In the genomic region with DNA sequence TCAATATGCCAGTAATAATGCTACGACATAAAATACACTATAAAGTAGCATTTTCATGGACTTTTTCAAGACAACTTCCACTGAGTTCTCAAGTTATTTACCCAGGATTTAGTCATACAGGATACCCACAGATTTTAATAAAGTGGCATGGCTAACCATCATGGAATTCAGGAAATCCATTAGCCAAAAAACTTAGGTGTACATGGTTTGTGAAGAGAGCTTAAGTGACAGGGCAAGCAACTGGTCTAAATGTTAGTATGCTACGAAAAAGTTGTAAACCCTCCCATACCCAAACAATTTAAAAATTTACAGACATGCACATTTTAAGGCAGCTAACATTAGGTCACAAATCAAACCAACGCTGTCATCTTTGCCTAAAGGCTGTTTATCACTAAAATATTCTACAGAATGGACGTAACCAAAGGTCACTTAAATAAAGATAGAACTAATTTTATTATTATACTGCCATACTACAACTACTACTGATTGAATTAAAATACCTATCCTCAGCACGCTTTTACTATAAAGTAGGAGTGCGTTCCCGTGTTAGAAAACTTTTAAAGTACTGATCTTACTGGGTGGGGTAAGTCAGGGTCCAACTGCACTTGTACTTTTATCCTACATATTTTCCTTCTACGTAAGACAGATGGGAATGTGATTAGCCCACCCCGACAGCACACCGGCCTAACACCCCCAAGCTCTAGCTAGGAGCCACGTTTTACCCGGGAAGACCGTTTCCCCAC, we compare ENCODE assay signal across 8 cellular contexts. TPM values are rescaled to one million over a fixed set of nuclear protein-coding genes. Genes with fewer than 3 reads are reported as not detected.
DNase-seq lines count a peak whose midpoint lies in the region; ATAC-seq and TF ChIP-seq lines count a peak whose summit lies in the region.

No MANE protein-coding gene starts in this region.

- H3K4me3 ChIP-seq in CD4-positive, alpha-beta memory T cell (ENCODE audit: low read length in 2 of 2) = peak overlapping the region; percentile 47 to 71
- peak overlapping the region; percentile 79 for H3K4me3 ChIP-seq in MG63

- no peaks in the 10 kb centered on the region for H3K27me3 Mint-ChIP-seq in CD4-positive, alpha-beta memory T cell
- peaks cover 3% of the 10 kb centered on the region for H3K27me3 Mint-ChIP-seq in nephron progenitor cell (ENCODE audit: low read depth, poor library complexity)

- H3K36me3 Mint-ChIP-seq in CD4-positive, alpha-beta memory T cell = peaks cover 2 to 4% of the 10 kb centered on the region in 2 donors
- peaks cover 40% of the 10 kb centered on the region for H3K36me3 Mint-ChIP-seq in nephron progenitor cell (ENCODE audit: low read depth)

- H3K4me1 ChIP-seq in CD4-positive, alpha-beta memory T cell (ENCODE audit: insufficient read depth, low read length) = peaks cover 26% of the 10 kb centered on the region

- TF ChIP-seq CTCF in nephron progenitor cell (IDR thresholded peaks at IDR 0.05) (no peak), GM13976 (IDR thresholded peaks at IDR 0.05; ENCODE audit: borderline replicate concordance, control extremely low read depth, extremely low read depth, insufficient read depth, missing control alignments) (no peak)

- CTCF ChIA-PET in CD4-positive, alpha-beta memory T cell (lab: Charles Lee; ENCODE audit: partially characterized antibody) = interaction anchor here (0.9 to 2.9 kb wide), 12 partner anchors 8 to 373 kb away, joined by 3 to 34 read pairs (median 6); a partner anchor contains a TSS

- intact Hi-C loops in CD4-positive, alpha-beta memory T cell (cut with micrococcal nuclease) = loop anchor here (1.0 to 5.0 kb wide), 5 partner anchors 176 to 1335 kb away; a partner anchor contains a TSS

- POLR2A ChIA-PET in CD4-positive, alpha-beta memory T cell (lab: Charles Lee; ENCODE audit: partially characterized antibody) = interaction anchor here (0.6 to 1.9 kb wide), 10 partner anchors 8 to 276 kb away, joined by 3 to 11 read pairs (median 4); a partner anchor contains a TSS

- H3K9me3 Mint-ChIP-seq in CD4-positive, alpha-beta memory T cell = no peaks in the 10 kb centered on the region
- peaks cover 11% of the 10 kb centered on the region for H3K9me3 Mint-ChIP-seq in nephron progenitor cell

- no peaks in the 10 kb centered on the region for H3K27me3 ChIP-seq in CD4-positive, alpha-beta memory T cell (ENCODE audit: insufficient read depth, low read length)
- H3K27me3 ChIP-seq in MG63 = no peaks in the 10 kb centered on the region

- no peaks in the 10 kb centered on the region for H3K9me3 ChIP-seq in CD4-positive, alpha-beta memory T cell (ENCODE audit: control insufficient read depth in 1 of 2, low read length in 2 of 2)
- no peaks in the 10 kb centered on the region for H3K9me3 ChIP-seq in MG63

- H3K4me1 Mint-ChIP-seq in CD4-positive, alpha-beta memory T cell = peaks cover 14 to 34% (median 21%) of the 10 kb centered on the region in 4 donors
- H3K4me1 Mint-ChIP-seq in nephron progenitor cell = peaks cover 43% of the 10 kb centered on the region

- peak overlapping the region in 6 of 7 donors; percentile 80 to 96 (median 88) for H3K27ac Mint-ChIP-seq in CD4-positive, alpha-beta memory T cell
- peak overlapping the region; percentile 99 for H3K27ac Mint-ChIP-seq in nephron progenitor cell

- H3K36me3 ChIP-seq in CD4-positive, alpha-beta memory T cell (ENCODE audit: insufficient read depth, low read length) = no peaks in the 10 kb centered on the region
- peaks cover 3% of the 10 kb centered on the region; the same call in 1 of the 2 replicates for H3K36me3 ChIP-seq in MG63

- no peak for ATAC-seq in HG02798 (IDR thresholded peaks at IDR 0.05; ENCODE audit: poor library complexity, unreplicated experiment)

- peak overlapping the region; percentile 62 for H3K27ac ChIP-seq in CD4-positive, alpha-beta memory T cell (ENCODE audit: low read depth, low read length)

- DNase-seq in CD4-positive, alpha-beta memory T cell = no peak
- no peak for DNase-seq in MG63
- peak; percentile 19 for DNase-seq in dermis blood vessel endothelial cell
- DNase-seq in nephron progenitor cell = no peak
- no peak for DNase-seq in GM13976 (ENCODE audit: low spot score)
- no peak for DNase-seq in GOT3 (lab: John Stamatoyannopoulos, UW)
- no peak for DNase-seq in cortex of kidney (lab: John Stamatoyannopoulos, UW)

- H3K4me3 Mint-ChIP-seq in CD4-positive, alpha-beta memory T cell = peak overlapping the region; percentile 86 to 93 (median 91)
- peak overlapping the region; percentile 98 for H3K4me3 Mint-ChIP-seq in nephron progenitor cell

- in situ Hi-C loops in GM13976 (cut with MboI; ENCODE audit: low sequenced_read_pairs, unreplicated experiment) = loop anchor here (10.0 kb wide), 1 partner anchor 168 kb away; no protein-coding TSS in a partner anchor

RNA-seq across cellular contexts. Expression of a gene that starts 1.1 kb away (rescaled TPM):
- 1 to 10 TPM; 6.3 TPM for total RNA-seq in CD4-positive, alpha-beta memory T cell
- 1 to 10 TPM; 2.2 to 5.8 TPM for polyA plus RNA-seq in CD4-positive, alpha-beta memory T cell
- total RNA-seq in MG63 (2014; rRNA removed; shearing (Covaris generic); ENCODE audit: low replicate concordance) = 28.8 and 43.0 TPM in 2 replicates
- 25.7 and 29.4 TPM in 2 replicates for total RNA-seq in dermis blood vessel endothelial cell
